Comparison of ENCODE assay signal across 12 cellular contexts in the genomic region with DNA sequence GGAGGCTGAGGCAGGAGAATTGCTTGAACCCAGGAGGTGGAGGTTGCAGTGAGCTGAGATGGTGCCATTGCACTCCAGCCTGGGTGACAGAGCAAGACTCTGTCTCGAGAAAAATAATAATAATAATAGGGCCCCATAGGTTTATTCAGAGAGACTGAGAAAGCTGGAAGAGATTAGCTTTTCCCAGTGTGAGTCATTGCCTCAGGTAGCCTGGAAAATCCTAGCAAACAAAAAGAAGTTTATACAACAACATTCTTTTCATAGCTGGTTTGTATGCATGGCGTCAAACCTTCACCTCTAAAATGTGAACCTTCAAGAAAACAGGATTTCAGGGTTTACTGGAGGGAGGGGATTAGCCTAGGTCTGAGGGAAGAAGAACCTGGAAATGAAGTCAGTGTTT. TPM values are rescaled to one million over a fixed set of nuclear protein-coding genes. Genes with fewer than 3 reads are reported as not detected.
DNase-seq lines count a peak whose midpoint lies in the region; ATAC-seq, FAIRE-seq and TF ChIP-seq lines count a peak whose summit lies in the region.
"Not testable (repeated sequence)": the region's sequence is repeated elsewhere in the genome, so short reads cannot be mapped to it uniquely, and the experiment has no call there.
"Had no signal": no experiment of that assay in that cellular context is flagged by ENCODE, and none has a peak within 500 bp of the region (broad histone marks: within the 10 kb centered on the region; RNA-seq: fewer than 3 reads in every experiment).

No MANE protein-coding gene starts in this region.

- peak; percentile 88 for FAIRE-seq in keratinocyte (lab: Jason Lieb, UNC)

- ATAC-seq in IMR-90 (ENCODE audit: low read depth): peak; percentile 46; the same call in 1 of the 2 replicates
- peak; percentile 83 for ATAC-seq in RWPE2 (ENCODE audit: low read depth)
- peak; percentile 35 for ATAC-seq in esophagus mucosa

- not testable (repeated sequence) for H2AFZ ChIP-seq in IMR-90 (replicated peaks; ENCODE audit: low read length, poor library complexity); keratinocyte (ENCODE audit: control insufficient read depth, low read length)

- not testable (repeated sequence) for H3K23ac ChIP-seq in IMR-90 (ENCODE audit: low read depth, low read length)

- not testable (repeated sequence) for H2BK120ac ChIP-seq in IMR-90 (ENCODE audit: low read depth, low read length)

- H4K5ac ChIP-seq in IMR-90 (ENCODE audit: low read depth, low read length): not testable (repeated sequence)

- H3K9me1 ChIP-seq in IMR-90 (ENCODE audit: insufficient read depth, low read length); keratinocyte (ENCODE audit: control insufficient read depth, extremely low read depth, insufficient read depth, low read length): not testable (repeated sequence)

- not testable (repeated sequence) for H3K4me2 ChIP-seq in IMR-90 (ENCODE audit: low read depth, low read length); keratinocyte (ENCODE audit: control insufficient read depth, extremely low read depth, insufficient read depth, low read depth, low read length)

- H4K91ac ChIP-seq in IMR-90 (ENCODE audit: insufficient read depth, low read depth, low read length): not testable (repeated sequence)

- H3K4ac ChIP-seq in IMR-90 (ENCODE audit: low read depth, low read length): not testable (repeated sequence)

- H3K4me1 ChIP-seq in IMR-90 (ENCODE audit: control insufficient read depth, insufficient read depth, low read length); RWPE2 (ENCODE audit: insufficient read depth, poor library complexity, severe bottlenecking); keratinocyte (ENCODE audit: control insufficient read depth, extremely low read depth, insufficient read depth, low read length): not testable (repeated sequence)

- H3K79me1 ChIP-seq in IMR-90 (ENCODE audit: low read depth in 1 of 2, low read length in 2 of 2): not testable (repeated sequence)

- intact Hi-C loops in IMR-90 (cut with micrococcal nuclease): not testable (repeated sequence)

- no CpG with 5 or more reads among the region's 2 CpGs for WGBS in IMR-90 (ENCODE audit: extremely low coverage in 2 of 2, insufficient read length in 1 of 2), 2 experiments

- not testable (repeated sequence) for H4K8ac ChIP-seq in IMR-90 (ENCODE audit: low read depth in 2 of 2, low read length in 2 of 2)

- not testable (repeated sequence) for H2BK20ac ChIP-seq in IMR-90 (ENCODE audit: low read depth, low read length)

- POLR2A ChIA-PET in IMR-90 (lab: Charles Lee; ENCODE audit: unreplicated experiment): not testable (repeated sequence)

- not testable (repeated sequence) for DNase-seq in IMR-90; RWPE2 (ENCODE audit: low spot score); keratinocyte (ENCODE audit: low read depth, low spot score)

- not testable (repeated sequence) for TF ChIP-seq CTCF in IMR-90 (conservative IDR thresholded peaks at IDR 0.05; ENCODE audit: low read depth, low read length); RWPE2 (IDR thresholded peaks at IDR 0.05; ENCODE audit: poor library complexity, severe bottlenecking); keratinocyte (optimal IDR thresholded peaks at IDR 0.05 in 1 of 3, IDR thresholded peaks at IDR 0.05 in 1 of 3, conservative IDR thresholded peaks at IDR 0.05 in 1 of 3; ENCODE audit: extremely low read depth in 1 of 3, insufficient read depth in 2 of 3, low read length in 3 of 3)

- H3K18ac ChIP-seq in IMR-90 (ENCODE audit: low read depth, low read length): not testable (repeated sequence)

- H3K9ac ChIP-seq in IMR-90 (ENCODE audit: low read depth, low read length); keratinocyte (ENCODE audit: control insufficient read depth, extremely low read depth, insufficient read depth, low read length): not testable (repeated sequence)

- not testable (repeated sequence) for H3K56ac ChIP-seq in IMR-90 (ENCODE audit: extremely low read depth, insufficient read depth, low read length)

- H2BK15ac ChIP-seq in IMR-90 (ENCODE audit: low read depth, low read length): not testable (repeated sequence)

- not testable (repeated sequence) for H4K20me1 ChIP-seq in IMR-90 (ENCODE audit: insufficient read depth, low read length); keratinocyte (ENCODE audit: control insufficient read depth, extremely low read depth, insufficient read depth, low read length)

- CTCF ChIA-PET in IMR-90 (lab: Yijun Ruan, JAX): not testable (repeated sequence)

- H2AK9ac ChIP-seq in IMR-90 (replicated peaks; ENCODE audit: low read depth, low read length, poor library complexity): not testable (repeated sequence)

- not testable (repeated sequence) for H3K27ac ChIP-seq in IMR-90 (ENCODE audit: insufficient read depth, low read length); RWPE2 (ENCODE audit: poor library complexity, severe bottlenecking); keratinocyte (ENCODE audit: control insufficient read depth, insufficient read depth, low read length)

- H2BK5ac ChIP-seq in IMR-90 (ENCODE audit: low read depth, low read length, poor library complexity, severe bottlenecking): not testable (repeated sequence)

- H3K36me3 ChIP-seq in IMR-90 (ENCODE audit: control insufficient read depth, insufficient read depth, low read length); RWPE2 (ENCODE audit: low read depth); keratinocyte (ENCODE audit: control insufficient read depth in 2 of 2, extremely low read depth in 1 of 2, insufficient read depth in 2 of 2, low read length in 2 of 2): not testable (repeated sequence)

- BruUV-seq in IMR-90 (replicated peaks; lab: Mats Ljungman, UMichigan): not testable (repeated sequence)

- TF ChIP-seq POLR2A in IMR-90 (IDR thresholded peaks at IDR 0.05; ENCODE audit: low read depth, low read length): not testable (repeated sequence)

- TF ChIP-seq RAD21 in IMR-90 (IDR thresholded peaks at IDR 0.05; ENCODE audit: low read length): not testable (repeated sequence)

- H3K79me2 ChIP-seq in keratinocyte (ENCODE audit: control insufficient read depth, insufficient read depth, low read length): not testable (repeated sequence)

- not testable (repeated sequence) for H3K9me3 ChIP-seq in IMR-90 (ENCODE audit: control insufficient read depth, insufficient read depth, low read length); RWPE2 (ENCODE audit: severe bottlenecking); keratinocyte (ENCODE audit: control insufficient read depth, low read depth, low read length)

- in situ Hi-C loops in IMR-90 (cut with MboI; ENCODE audit: low sequenced_read_pairs): not testable (repeated sequence)

- not testable (repeated sequence) for H3K27me3 ChIP-seq in IMR-90 (ENCODE audit: control insufficient read depth, insufficient read depth, low read length); RWPE2 (ENCODE audit: insufficient read depth, poor library complexity, severe bottlenecking); keratinocyte (ENCODE audit: control insufficient read depth, extremely low read depth, insufficient read depth, low read length)

- not testable (repeated sequence) for H3K14ac ChIP-seq in IMR-90 (replicated peaks; ENCODE audit: low read depth, low read length)

- not testable (repeated sequence) for H3K4me3 ChIP-seq in IMR-90 (ENCODE audit: insufficient read depth, low read depth, low read length); RWPE2 (ENCODE audit: severe bottlenecking); keratinocyte (ENCODE audit: control insufficient read depth in 2 of 3, extremely low read depth in 1 of 3, insufficient read depth in 2 of 3, low read depth in 1 of 3, low read length in 3 of 3)

- not testable (repeated sequence) for H2AK5ac ChIP-seq in IMR-90 (ENCODE audit: low read depth, low read length)

- dilution Hi-C loops in IMR-90 (cut with HindIII; ENCODE audit: low sequenced_read_pairs, unreplicated experiment); keratinocyte (cut with MboI; ENCODE audit: extremely low pct_ligation_motif_present, low sequenced_read_pairs): not testable (repeated sequence)

RNA-seq across cellular contexts. Expression of gene SMIM11, which starts 7.8 kb away (rescaled TPM):
- total RNA-seq in IMR-90 (2012; rRNA removed) (6.9 and 8.8 TPM in 2 replicates), esophagus mucosa (2.6 TPM)
- polyA plus RNA-seq in IMR-90 (2012; rRNA removed) (2.6 and 3.6 TPM in 2 replicates), keratinocyte (2.7 to 13.1 TPM (median 7.0 TPM) in 3 replicates)
- 2.9 and 8.4 TPM in 2 replicates for polyA plus RNA-seq in IMR-90 (2012; cell fraction: cytosol; rRNA removed)
- 1.1 and 5.4 TPM in 2 replicates for polyA plus RNA-seq in IMR-90 (2012; cell fraction: nucleus; rRNA removed; ENCODE audit: low replicate concordance)
- 0.64 TPM for polyA plus RNA-seq in keratinocyte (2011; ENCODE audit: low read depth)
- 2.7 and 6.9 TPM in 2 replicates for polyA plus RNA-seq in keratinocyte (2011; cell fraction: cytosol; rRNA removed)
- 5.4 and 9.1 TPM in 2 replicates for polyA plus RNA-seq in keratinocyte (2011; cell fraction: nucleus; rRNA removed)
- 1.4 and 5.7 TPM in 2 replicates for polyA plus RNA-seq in keratinocyte (2012; ENCODE audit: low replicate concordance)
- 0.66 to 4.8 TPM (median 3.0 TPM) in 3 replicates for polyA minus RNA-seq in keratinocyte
- polyA minus RNA-seq in keratinocyte (2011; cell fraction: cytosol; rRNA and poly(A)+ RNA removed): 3.3 TPM
- 0.95 and 1.9 TPM in 2 replicates for polyA minus RNA-seq in keratinocyte (2011; cell fraction: nucleus; rRNA and poly(A)+ RNA removed)
- total RNA-seq: G401 had no signal

RNA-seq across cellular contexts. Expression of gene KCNE2, which starts 19.3 kb away (rescaled TPM):
- total RNA-seq in IMR-90 (2012; rRNA removed) (not detected in 2 replicates), esophagus mucosa (not detected)
- polyA plus RNA-seq in IMR-90 (2012; rRNA removed) (not detected in 2 replicates), keratinocyte (not detected in 3 replicates)
- polyA plus RNA-seq in IMR-90 (2012; cell fraction: cytosol; rRNA removed): not detected in 2 replicates
- not detected in 2 replicates for polyA plus RNA-seq in IMR-90 (2012; cell fraction: nucleus; rRNA removed; ENCODE audit: low replicate concordance)
- polyA plus RNA-seq in keratinocyte (2011; ENCODE audit: low read depth): not detected
- 0.07 TPM in 1 of 2 replicates, not detected in the other for polyA plus RNA-seq in keratinocyte (2011; cell fraction: cytosol; rRNA removed)
- not detected in 2 replicates for polyA plus RNA-seq in keratinocyte (2011; cell fraction: nucleus; rRNA removed)
- polyA plus RNA-seq in keratinocyte (2012; ENCODE audit: low replicate concordance): 0.31 and 0.54 TPM in 2 replicates
- polyA minus RNA-seq in keratinocyte: not detected in 3 replicates
- polyA minus RNA-seq in keratinocyte (2011; cell fraction: cytosol; rRNA and poly(A)+ RNA removed): not detected
- not detected in 2 replicates for polyA minus RNA-seq in keratinocyte (2011; cell fraction: nucleus; rRNA and poly(A)+ RNA removed)
- total RNA-seq: CD4-positive, alpha-beta memory T cell; CD4-positive, CD25-positive, alpha-beta regulatory T cell; CD8-positive, alpha-beta memory T cell; Daoy; G401 had no signal
- polyA plus RNA-seq: AG04450; CD8-positive, alpha-beta memory T cell had no signal

RNA-seq across cellular contexts. Expression of gene SMIM34, which starts 40.6 kb away (rescaled TPM):
- not detected in 2 replicates for total RNA-seq in IMR-90 (2012; rRNA removed)
- not detected in 2 replicates for polyA plus RNA-seq in IMR-90 (2012; rRNA removed)
- polyA plus RNA-seq in IMR-90 (2012; cell fraction: cytosol; rRNA removed): not detected in 2 replicates
- 0.11 TPM in 1 of 2 replicates, not detected in the other for polyA plus RNA-seq in IMR-90 (2012; cell fraction: nucleus; rRNA removed; ENCODE audit: low replicate concordance)
- not detected for total RNA-seq in esophagus mucosa
- polyA plus RNA-seq in keratinocyte: not detected in 3 replicates
- 0.56 TPM for polyA plus RNA-seq in keratinocyte (2011; ENCODE audit: low read depth)
- not detected in 2 replicates for polyA plus RNA-seq in keratinocyte (2011; cell fraction: cytosol; rRNA removed)
- not detected in 2 replicates for polyA plus RNA-seq in keratinocyte (2011; cell fraction: nucleus; rRNA removed)
- 0.80 TPM in 1 of 2 replicates, not detected in the other for polyA plus RNA-seq in keratinocyte (2012; ENCODE audit: low replicate concordance)
- not detected in 3 replicates for polyA minus RNA-seq in keratinocyte
- polyA minus RNA-seq in keratinocyte (2011; cell fraction: cytosol; rRNA and poly(A)+ RNA removed): not detected
- polyA minus RNA-seq in keratinocyte (2011; cell fraction: nucleus; rRNA and poly(A)+ RNA removed): not detected in 2 replicates
- total RNA-seq: A673; CD4-positive, alpha-beta memory T cell; CD4-positive, CD25-positive, alpha-beta regulatory T cell; CD8-positive, alpha-beta memory T cell; Daoy had no signal
- polyA plus RNA-seq: AG04450; CD14-positive monocyte; CD4-positive, alpha-beta memory T cell; CD4-positive, CD25-positive, alpha-beta regulatory T cell; CD8-positive, alpha-beta memory T cell had no signal
